In the genomic region with DNA sequence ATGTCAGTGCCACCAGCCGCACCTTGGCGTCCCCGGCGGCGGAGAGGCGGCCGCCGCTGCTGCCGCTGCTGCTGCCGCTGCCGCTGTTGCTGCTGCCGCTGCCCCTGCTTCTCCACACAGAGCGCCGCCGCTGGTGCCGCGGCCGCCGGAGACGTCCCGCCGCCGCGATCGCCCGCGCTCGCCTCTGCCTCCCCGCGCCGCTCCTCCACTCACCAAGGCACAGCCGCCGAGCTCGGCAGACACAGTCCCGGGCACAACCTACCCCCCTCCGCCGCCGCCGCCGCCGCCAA, we compare ENCODE assay signal across 8 cellular contexts. TPM values are rescaled to one million over a fixed set of nuclear protein-coding genes. Genes with fewer than 3 reads are reported as not detected.
A peak's percentile ranks its signal among the peaks of the same experiment; 100 is the strongest.
DNase-seq lines count a peak whose midpoint lies in the region; ATAC-seq and TF ChIP-seq lines count a peak whose summit lies in the region.

A gene (minus strand): TSS at position 260 of the 290 bp plus-strand sequence.

- TF ChIP-seq CTCF in CD4-positive, alpha-beta T cell (IDR thresholded peaks at IDR 0.05) = no peak
- no peak for TF ChIP-seq CTCF in Loucy (conservative IDR thresholded peaks at IDR 0.05; ENCODE audit: low read length)

- peaks cover 7% of the 10 kb centered on the region for H3K27me3 ChIP-seq in CD4-positive, alpha-beta T cell (ENCODE audit: control insufficient read depth, insufficient read depth, low read length)
- H3K27me3 ChIP-seq in Loucy (ENCODE audit: insufficient read depth, low read length, poor library complexity, severe bottlenecking) (no peaks in the 10 kb centered on the region), duodenal mucosa (ENCODE audit: control insufficient read depth in 1 of 2, insufficient read depth in 2 of 2, low read length in 2 of 2) (no peaks in the 10 kb centered on the region), muscle layer of colon (ENCODE audit: control insufficient read depth in 1 of 2, insufficient read depth in 2 of 2, low read length in 2 of 2) (no peaks in the 10 kb centered on the region)

- H3K4me3 Mint-ChIP-seq in CD4-positive, alpha-beta T cell = peak within 1 kb of the TSS; percentile 100

- H3K4me1 Mint-ChIP-seq in CD4-positive, alpha-beta T cell (ENCODE audit: low read depth) = peaks cover 43% of the 10 kb centered on the region

- H4K20me1 ChIP-seq in Loucy (ENCODE audit: insufficient read depth, low read length, poor library complexity, severe bottlenecking) = peaks cover 33% of the 10 kb centered on the region

- peaks cover 36% of the 10 kb centered on the region for H3K79me2 ChIP-seq in Loucy (ENCODE audit: insufficient read depth, low read length)

- peak within 1 kb of the TSS; percentile 84 for H3K27ac ChIP-seq in CD4-positive, alpha-beta T cell (ENCODE audit: low read depth, low read length)
- H3K27ac ChIP-seq in duodenal mucosa (ENCODE audit: low read depth, low read length) (peak within 1 kb of the TSS; percentile 99), muscle layer of colon (ENCODE audit: low read depth, low read length) (peak within 1 kb of the TSS; percentile 99)

- ATAC-seq in CD4-positive, alpha-beta T cell (ENCODE audit: poor library complexity) = no peak
- ATAC-seq in GM21360 (IDR thresholded peaks at IDR 0.05; ENCODE audit: unreplicated experiment) = peak; percentile 21

- H3K36me3 ChIP-seq in Loucy (ENCODE audit: insufficient read depth, low read length) (no peaks in the 10 kb centered on the region), duodenal mucosa (ENCODE audit: control insufficient read depth in 1 of 2, insufficient read depth in 2 of 2, low read length in 2 of 2) (no peaks in the 10 kb centered on the region), muscle layer of colon (ENCODE audit: insufficient read depth, low read length) (no peaks in the 10 kb centered on the region)

- peak within 1 kb of the TSS; percentile 86 for H3K4me3 ChIP-seq in Loucy (ENCODE audit: low read length, poor library complexity, severe bottlenecking)
- peak within 1 kb of the TSS; percentile 96 to 97 for H3K4me3 ChIP-seq in duodenal mucosa (ENCODE audit: low read depth in 1 of 2, low read length in 2 of 2)
- peak within 1 kb of the TSS; percentile 96 to 99 for H3K4me3 ChIP-seq in muscle layer of colon (ENCODE audit: low read depth in 1 of 2, low read length in 2 of 2)

- POLR2A ChIA-PET in CD4-positive, alpha-beta T cell (lab: Charles Lee) = interaction anchor here (0.7 to 4.8 kb wide), 14 partner anchors 10 to 1522 kb away, joined by 3 to 48 read pairs (median 4); a partner anchor contains a TSS

- H3K9me3 Mint-ChIP-seq in CD4-positive, alpha-beta T cell = no peaks in the 10 kb centered on the region

- peak within 1 kb of the TSS; percentile 97 for H2AFZ ChIP-seq in Loucy (ENCODE audit: low read length)

- H3K27me3 Mint-ChIP-seq in CD4-positive, alpha-beta T cell = peaks cover 36% of the 10 kb centered on the region

- H3F3A ChIP-seq in Loucy (ENCODE audit: low read depth) = peaks cover 11% of the 10 kb centered on the region; the same call in 1 of the 2 replicates

- peaks cover 23% of the 10 kb centered on the region for H3K36me3 Mint-ChIP-seq in CD4-positive, alpha-beta T cell (ENCODE audit: low read depth)

- no peaks in the 10 kb centered on the region for H3K9me3 ChIP-seq in CD4-positive, alpha-beta T cell (ENCODE audit: control insufficient read depth, low read length)
- H3K9me3 ChIP-seq in Loucy (ENCODE audit: insufficient read depth, low read depth, low read length) = no peaks in the 10 kb centered on the region
- no peaks in the 10 kb centered on the region for H3K9me3 ChIP-seq in duodenal mucosa (ENCODE audit: control insufficient read depth in 1 of 2, low read length in 2 of 2)
- no peaks in the 10 kb centered on the region for H3K9me3 ChIP-seq in muscle layer of colon (ENCODE audit: low read length)

- DNase-seq in CD4-positive, alpha-beta T cell = no peak
- DNase-seq in iPS-NIHi11 (ENCODE audit: low spot score) = no peak
- no peak for DNase-seq in GM19240 (ENCODE audit: insufficient read length, low spot score)
- no peak for DNase-seq in DMS 273 (lab: John Stamatoyannopoulos, UW; ENCODE audit: unreplicated experiment)

- H3K27ac Mint-ChIP-seq in CD4-positive, alpha-beta T cell = peak within 1 kb of the TSS; percentile 94

- CTCF ChIA-PET in CD4-positive, alpha-beta T cell (lab: Charles Lee) = interaction anchor here (0.6 to 1.7 kb wide), 9 partner anchors 10 to 1084 kb away, joined by 3 to 5 read pairs (median 3); no protein-coding TSS in a partner anchor

- H3K9ac ChIP-seq in Loucy (ENCODE audit: low read depth, low read length, poor library complexity, severe bottlenecking) (peak within 1 kb of the TSS; percentile 80), duodenal mucosa (ENCODE audit: low read depth in 1 of 2, low read length in 2 of 2) (peak within 1 kb of the TSS; percentile 69 to 96), muscle layer of colon (ENCODE audit: low read length) (peak within 1 kb of the TSS; percentile 90)

- H3K4me1 ChIP-seq in Loucy (ENCODE audit: insufficient read depth, low read length, poor library complexity, severe bottlenecking) (peaks cover 34% of the 10 kb centered on the region), duodenal mucosa (ENCODE audit: control insufficient read depth in 1 of 2, insufficient read depth in 2 of 2, low read length in 2 of 2) (peaks cover 25 to 30% of the 10 kb centered on the region in 2 donors), muscle layer of colon (ENCODE audit: insufficient read depth, low read length) (peaks cover 24% of the 10 kb centered on the region)

- intact Hi-C loops in CD4-positive, alpha-beta T cell (cut with DNase I, micrococcal nuclease) = loop anchor here (1.0 to 10.0 kb wide), 12 partner anchors 19 to 1782 kb away; a partner anchor contains a TSS

- H3K4me2 ChIP-seq in Loucy (ENCODE audit: low read depth, low read length, poor library complexity, severe bottlenecking) = peak within 1 kb of the TSS; percentile 96

- no peaks in the 10 kb centered on the region for H3K9me2 ChIP-seq in Loucy (replicated peaks; ENCODE audit: low read depth, low read length)

RNA-seq across cellular contexts. Expression of the gene that starts here (rescaled TPM):
- total RNA-seq in CD4-positive, alpha-beta T cell = 10 to 100 TPM; 12.9 to 13.8 TPM
